ENCODE assay signal across 1 cellular context in genomic region chr6:91476000-91476399, GRCh38.
TF ChIP-seq lines count a peak whose summit lies in the region.

No MANE protein-coding gene starts in this region.

TF ChIP-seq in GM12878, 131 proteins besides CTCF, POLR2A, EP300 and RAD21 (continued from another document and continues in another):
- TF ChIP-seq, protein P1, sequence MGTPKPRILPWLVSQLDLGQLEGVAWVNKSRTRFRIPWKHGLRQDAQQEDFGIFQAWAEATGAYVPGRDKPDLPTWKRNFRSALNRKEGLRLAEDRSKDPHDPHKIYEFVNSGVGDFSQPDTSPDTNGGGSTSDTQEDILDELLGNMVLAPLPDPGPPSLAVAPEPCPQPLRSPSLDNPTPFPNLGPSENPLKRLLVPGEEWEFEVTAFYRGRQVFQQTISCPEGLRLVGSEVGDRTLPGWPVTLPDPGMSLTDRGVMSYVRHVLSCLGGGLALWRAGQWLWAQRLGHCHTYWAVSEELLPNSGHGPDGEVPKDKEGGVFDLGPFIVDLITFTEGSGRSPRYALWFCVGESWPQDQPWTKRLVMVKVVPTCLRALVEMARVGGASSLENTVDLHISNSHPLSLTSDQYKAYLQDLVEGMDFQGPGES (IDR thresholded peaks at IDR 0.05) = no peak
- TF ChIP-seq, protein P2, sequence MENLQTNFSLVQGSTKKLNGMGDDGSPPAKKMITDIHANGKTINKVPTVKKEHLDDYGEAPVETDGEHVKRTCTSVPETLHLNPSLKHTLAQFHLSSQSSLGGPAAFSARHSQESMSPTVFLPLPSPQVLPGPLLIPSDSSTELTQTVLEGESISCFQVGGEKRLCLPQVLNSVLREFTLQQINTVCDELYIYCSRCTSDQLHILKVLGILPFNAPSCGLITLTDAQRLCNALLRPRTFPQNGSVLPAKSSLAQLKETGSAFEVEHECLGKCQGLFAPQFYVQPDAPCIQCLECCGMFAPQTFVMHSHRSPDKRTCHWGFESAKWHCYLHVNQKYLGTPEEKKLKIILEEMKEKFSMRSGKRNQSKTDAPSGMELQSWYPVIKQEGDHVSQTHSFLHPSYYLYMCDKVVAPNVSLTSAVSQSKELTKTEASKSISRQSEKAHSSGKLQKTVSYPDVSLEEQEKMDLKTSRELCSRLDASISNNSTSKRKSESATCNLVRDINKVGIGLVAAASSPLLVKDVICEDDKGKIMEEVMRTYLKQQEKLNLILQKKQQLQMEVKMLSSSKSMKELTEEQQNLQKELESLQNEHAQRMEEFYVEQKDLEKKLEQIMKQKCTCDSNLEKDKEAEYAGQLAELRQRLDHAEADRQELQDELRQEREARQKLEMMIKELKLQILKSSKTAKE (IDR thresholded peaks at IDR 0.05; ENCODE audit: low read depth, poor library complexity, severe bottlenecking) = no peak
- TF ChIP-seq RAD51 (IDR thresholded peaks at IDR 0.05) = peak; percentile 86
- 0 out of 2 replicates have a peak, but pooled peaks have one; percentile 29 for TF ChIP-seq IKZF1 (conservative IDR thresholded peaks at IDR 0.05)
- peak; percentile 11 for TF ChIP-seq PBX3 (IDR thresholded peaks at IDR 0.05; ENCODE audit: insufficient replicate concordance, low read depth, low read length)
- no peak for TF ChIP-seq ZNF217 (IDR thresholded peaks at IDR 0.05)
- TF ChIP-seq, protein P3, sequence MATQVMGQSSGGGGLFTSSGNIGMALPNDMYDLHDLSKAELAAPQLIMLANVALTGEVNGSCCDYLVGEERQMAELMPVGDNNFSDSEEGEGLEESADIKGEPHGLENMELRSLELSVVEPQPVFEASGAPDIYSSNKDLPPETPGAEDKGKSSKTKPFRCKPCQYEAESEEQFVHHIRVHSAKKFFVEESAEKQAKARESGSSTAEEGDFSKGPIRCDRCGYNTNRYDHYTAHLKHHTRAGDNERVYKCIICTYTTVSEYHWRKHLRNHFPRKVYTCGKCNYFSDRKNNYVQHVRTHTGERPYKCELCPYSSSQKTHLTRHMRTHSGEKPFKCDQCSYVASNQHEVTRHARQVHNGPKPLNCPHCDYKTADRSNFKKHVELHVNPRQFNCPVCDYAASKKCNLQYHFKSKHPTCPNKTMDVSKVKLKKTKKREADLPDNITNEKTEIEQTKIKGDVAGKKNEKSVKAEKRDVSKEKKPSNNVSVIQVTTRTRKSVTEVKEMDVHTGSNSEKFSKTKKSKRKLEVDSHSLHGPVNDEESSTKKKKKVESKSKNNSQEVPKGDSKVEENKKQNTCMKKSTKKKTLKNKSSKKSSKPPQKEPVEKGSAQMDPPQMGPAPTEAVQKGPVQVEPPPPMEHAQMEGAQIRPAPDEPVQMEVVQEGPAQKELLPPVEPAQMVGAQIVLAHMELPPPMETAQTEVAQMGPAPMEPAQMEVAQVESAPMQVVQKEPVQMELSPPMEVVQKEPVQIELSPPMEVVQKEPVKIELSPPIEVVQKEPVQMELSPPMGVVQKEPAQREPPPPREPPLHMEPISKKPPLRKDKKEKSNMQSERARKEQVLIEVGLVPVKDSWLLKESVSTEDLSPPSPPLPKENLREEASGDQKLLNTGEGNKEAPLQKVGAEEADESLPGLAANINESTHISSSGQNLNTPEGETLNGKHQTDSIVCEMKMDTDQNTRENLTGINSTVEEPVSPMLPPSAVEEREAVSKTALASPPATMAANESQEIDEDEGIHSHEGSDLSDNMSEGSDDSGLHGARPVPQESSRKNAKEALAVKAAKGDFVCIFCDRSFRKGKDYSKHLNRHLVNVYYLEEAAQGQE (IDR thresholded peaks at IDR 0.05; ENCODE audit: low read depth, low read length) = no peak
- no peak for TF ChIP-seq ZNF622 (IDR thresholded peaks at IDR 0.05)
- TF ChIP-seq TBL1XR1 (IDR thresholded peaks at IDR 0.05; ENCODE audit: low read depth, low read length) = no peak
- no peak for TF ChIP-seq BMI1 (IDR thresholded peaks at IDR 0.05; ENCODE audit: borderline replicate concordance)
- no peak for TF ChIP-seq KDM1A (IDR thresholded peaks at IDR 0.05; ENCODE audit: borderline replicate concordance)
- TF ChIP-seq E2F4 (IDR thresholded peaks at IDR 0.05; ENCODE audit: low read depth, low read length) = no peak
- no peak for TF ChIP-seq YBX1 (IDR thresholded peaks at IDR 0.05)
- TF ChIP-seq SRF (IDR thresholded peaks at IDR 0.05; ENCODE audit: low read depth in 2 of 2, low read length in 2 of 2) = no peak
- TF ChIP-seq RELB (IDR thresholded peaks at IDR 0.05; ENCODE audit: low read depth) = peak; percentile 50; the same call in 1 of the 2 replicates
- TF ChIP-seq, protein P4, sequence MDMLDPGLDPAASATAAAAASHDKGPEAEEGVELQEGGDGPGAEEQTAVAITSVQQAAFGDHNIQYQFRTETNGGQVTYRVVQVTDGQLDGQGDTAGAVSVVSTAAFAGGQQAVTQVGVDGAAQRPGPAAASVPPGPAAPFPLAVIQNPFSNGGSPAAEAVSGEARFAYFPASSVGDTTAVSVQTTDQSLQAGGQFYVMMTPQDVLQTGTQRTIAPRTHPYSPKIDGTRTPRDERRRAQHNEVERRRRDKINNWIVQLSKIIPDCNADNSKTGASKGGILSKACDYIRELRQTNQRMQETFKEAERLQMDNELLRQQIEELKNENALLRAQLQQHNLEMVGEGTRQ (IDR thresholded peaks at IDR 0.05; ENCODE audit: borderline replicate concordance, low read depth, low read length) = peak; percentile 57; the same call in 1 of the 2 replicates
- TF ChIP-seq SMARCA5 (IDR thresholded peaks at IDR 0.05) = no peak
- TF ChIP-seq, protein P5, sequence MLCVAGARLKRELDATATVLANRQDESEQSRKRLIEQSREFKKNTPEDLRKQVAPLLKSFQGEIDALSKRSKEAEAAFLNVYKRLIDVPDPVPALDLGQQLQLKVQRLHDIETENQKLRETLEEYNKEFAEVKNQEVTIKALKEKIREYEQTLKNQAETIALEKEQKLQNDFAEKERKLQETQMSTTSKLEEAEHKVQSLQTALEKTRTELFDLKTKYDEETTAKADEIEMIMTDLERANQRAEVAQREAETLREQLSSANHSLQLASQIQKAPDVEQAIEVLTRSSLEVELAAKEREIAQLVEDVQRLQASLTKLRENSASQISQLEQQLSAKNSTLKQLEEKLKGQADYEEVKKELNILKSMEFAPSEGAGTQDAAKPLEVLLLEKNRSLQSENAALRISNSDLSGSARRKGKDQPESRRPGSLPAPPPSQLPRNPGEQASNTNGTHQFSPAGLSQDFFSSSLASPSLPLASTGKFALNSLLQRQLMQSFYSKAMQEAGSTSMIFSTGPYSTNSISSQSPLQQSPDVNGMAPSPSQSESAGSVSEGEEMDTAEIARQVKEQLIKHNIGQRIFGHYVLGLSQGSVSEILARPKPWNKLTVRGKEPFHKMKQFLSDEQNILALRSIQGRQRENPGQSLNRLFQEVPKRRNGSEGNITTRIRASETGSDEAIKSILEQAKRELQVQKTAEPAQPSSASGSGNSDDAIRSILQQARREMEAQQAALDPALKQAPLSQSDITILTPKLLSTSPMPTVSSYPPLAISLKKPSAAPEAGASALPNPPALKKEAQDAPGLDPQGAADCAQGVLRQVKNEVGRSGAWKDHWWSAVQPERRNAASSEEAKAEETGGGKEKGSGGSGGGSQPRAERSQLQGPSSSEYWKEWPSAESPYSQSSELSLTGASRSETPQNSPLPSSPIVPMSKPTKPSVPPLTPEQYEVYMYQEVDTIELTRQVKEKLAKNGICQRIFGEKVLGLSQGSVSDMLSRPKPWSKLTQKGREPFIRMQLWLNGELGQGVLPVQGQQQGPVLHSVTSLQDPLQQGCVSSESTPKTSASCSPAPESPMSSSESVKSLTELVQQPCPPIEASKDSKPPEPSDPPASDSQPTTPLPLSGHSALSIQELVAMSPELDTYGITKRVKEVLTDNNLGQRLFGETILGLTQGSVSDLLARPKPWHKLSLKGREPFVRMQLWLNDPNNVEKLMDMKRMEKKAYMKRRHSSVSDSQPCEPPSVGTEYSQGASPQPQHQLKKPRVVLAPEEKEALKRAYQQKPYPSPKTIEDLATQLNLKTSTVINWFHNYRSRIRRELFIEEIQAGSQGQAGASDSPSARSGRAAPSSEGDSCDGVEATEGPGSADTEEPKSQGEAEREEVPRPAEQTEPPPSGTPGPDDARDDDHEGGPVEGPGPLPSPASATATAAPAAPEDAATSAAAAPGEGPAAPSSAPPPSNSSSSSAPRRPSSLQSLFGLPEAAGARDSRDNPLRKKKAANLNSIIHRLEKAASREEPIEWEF (IDR thresholded peaks at IDR 0.05; ENCODE audit: insufficient replicate concordance, low read depth, low read length) = no peak
- no peak for TF ChIP-seq SMAD5 (IDR thresholded peaks at IDR 0.05; ENCODE audit: low read depth)
- no peak for TF ChIP-seq RFX5 (IDR thresholded peaks at IDR 0.05; ENCODE audit: low read depth, low read length)
- TF ChIP-seq ZSCAN29 (IDR thresholded peaks at IDR 0.05) = no peak
- 0 out of 2 replicates have a peak, but pooled peaks have one; percentile 16 for TF ChIP-seq RUNX3 (IDR thresholded peaks at IDR 0.05; ENCODE audit: low read length)
- no peak for TF ChIP-seq GABPA (IDR thresholded peaks at IDR 0.05; ENCODE audit: low read depth)
- TF ChIP-seq, protein P6, sequence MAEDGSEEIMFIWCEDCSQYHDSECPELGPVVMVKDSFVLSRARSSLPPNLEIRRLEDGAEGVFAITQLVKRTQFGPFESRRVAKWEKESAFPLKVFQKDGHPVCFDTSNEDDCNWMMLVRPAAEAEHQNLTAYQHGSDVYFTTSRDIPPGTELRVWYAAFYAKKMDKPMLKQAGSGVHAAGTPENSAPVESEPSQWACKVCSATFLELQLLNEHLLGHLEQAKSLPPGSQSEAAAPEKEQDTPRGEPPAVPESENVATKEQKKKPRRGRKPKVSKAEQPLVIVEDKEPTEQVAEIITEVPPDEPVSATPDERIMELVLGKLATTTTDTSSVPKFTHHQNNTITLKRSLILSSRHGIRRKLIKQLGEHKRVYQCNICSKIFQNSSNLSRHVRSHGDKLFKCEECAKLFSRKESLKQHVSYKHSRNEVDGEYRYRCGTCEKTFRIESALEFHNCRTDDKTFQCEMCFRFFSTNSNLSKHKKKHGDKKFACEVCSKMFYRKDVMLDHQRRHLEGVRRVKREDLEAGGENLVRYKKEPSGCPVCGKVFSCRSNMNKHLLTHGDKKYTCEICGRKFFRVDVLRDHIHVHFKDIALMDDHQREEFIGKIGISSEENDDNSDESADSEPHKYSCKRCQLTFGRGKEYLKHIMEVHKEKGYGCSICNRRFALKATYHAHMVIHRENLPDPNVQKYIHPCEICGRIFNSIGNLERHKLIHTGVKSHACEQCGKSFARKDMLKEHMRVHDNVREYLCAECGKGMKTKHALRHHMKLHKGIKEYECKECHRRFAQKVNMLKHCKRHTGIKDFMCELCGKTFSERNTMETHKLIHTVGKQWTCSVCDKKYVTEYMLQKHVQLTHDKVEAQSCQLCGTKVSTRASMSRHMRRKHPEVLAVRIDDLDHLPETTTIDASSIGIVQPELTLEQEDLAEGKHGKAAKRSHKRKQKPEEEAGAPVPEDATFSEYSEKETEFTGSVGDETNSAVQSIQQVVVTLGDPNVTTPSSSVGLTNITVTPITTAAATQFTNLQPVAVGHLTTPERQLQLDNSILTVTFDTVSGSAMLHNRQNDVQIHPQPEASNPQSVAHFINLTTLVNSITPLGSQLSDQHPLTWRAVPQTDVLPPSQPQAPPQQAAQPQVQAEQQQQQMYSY (CRISPR knock-in tag; IDR thresholded peaks at IDR 0.05) = no peak
- peak; percentile 61 for TF ChIP-seq ATF7 (IDR thresholded peaks at IDR 0.05; ENCODE audit: low read depth)
- TF ChIP-seq MYB (IDR thresholded peaks at IDR 0.05; ENCODE audit: borderline replicate concordance, low read depth, low read length) = no peak
- TF ChIP-seq NBN (IDR thresholded peaks at IDR 0.05) = no peak
- TF ChIP-seq MEF2A (IDR thresholded peaks at IDR 0.05; ENCODE audit: insufficient read depth, low read depth, low read length) = no peak
- peak; percentile 24 to 36; a peak in 2 of 4 replicates for TF ChIP-seq IKZF2 (IDR thresholded peaks at IDR 0.05)
- TF ChIP-seq BACH1 (IDR thresholded peaks at IDR 0.05; ENCODE audit: borderline replicate concordance) = peak; percentile 87
- no peak for TF ChIP-seq FOS (IDR thresholded peaks at IDR 0.05; ENCODE audit: borderline replicate concordance, extremely low read depth, insufficient read length)
